ENCODE assay signal across 7 cellular contexts in the genomic region with DNA sequence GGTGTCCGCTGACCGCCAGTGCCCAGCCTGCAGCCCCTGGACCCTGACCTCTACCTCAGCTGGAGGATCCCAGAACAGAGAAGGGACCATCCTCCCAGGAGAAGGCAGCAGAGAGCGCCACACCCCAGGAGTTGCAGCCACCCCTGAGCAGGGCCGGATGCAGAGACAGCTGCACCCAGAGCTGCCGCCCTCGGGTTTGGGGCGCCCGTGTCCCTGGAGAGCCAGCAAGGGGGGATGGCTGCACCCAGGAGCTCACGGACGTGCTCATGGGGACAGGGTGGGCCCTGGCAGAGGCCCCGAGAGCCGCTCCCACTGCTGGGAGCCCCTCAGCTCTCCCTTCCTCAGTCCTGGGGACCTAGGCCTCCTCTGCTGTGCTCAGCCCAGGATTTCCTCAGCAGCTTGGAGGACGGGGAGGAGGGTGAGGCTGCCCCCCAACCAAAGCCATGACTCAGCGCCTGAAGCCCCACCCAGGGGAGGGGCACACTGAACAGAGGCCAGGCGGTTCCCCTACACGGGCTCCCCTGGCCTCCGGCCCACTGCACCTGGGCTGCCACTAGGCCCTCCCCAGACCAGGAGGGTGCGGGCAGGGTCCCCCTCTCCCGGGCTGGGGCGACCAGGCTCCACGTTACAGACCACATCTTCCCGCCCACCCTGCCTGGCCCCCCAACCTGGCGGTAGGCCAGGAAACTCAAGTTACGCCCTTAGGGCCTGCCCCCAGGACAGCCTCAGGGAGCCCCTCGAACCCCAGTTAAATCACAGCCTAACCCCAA. TPM values are rescaled to one million over a fixed set of nuclear protein-coding genes. Genes with fewer than 3 reads are reported as not detected.
A peak's percentile ranks its signal among the peaks of the same experiment; 100 is the strongest.
DNase-seq lines count a peak whose midpoint lies in the region; ATAC-seq and TF ChIP-seq lines count a peak whose summit lies in the region.

No MANE protein-coding gene starts in this region.

- H3K4me1 ChIP-seq in endodermal cell (ENCODE audit: control insufficient read depth, insufficient read depth, low read length) (peaks cover 20% of the 10 kb centered on the region), muscle layer of duodenum (ENCODE audit: control insufficient read depth in 1 of 2, insufficient read depth in 2 of 2, low read length in 2 of 2) (peaks cover 16 to 49% of the 10 kb centered on the region in 2 donors)

- peaks cover 15% of the 10 kb centered on the region for H3K4me1 Mint-ChIP-seq in endodermal cell
- H3K4me1 Mint-ChIP-seq in stimulated activated naive CD8-positive, alpha-beta T cell treated with anti-CD3 and anti-CD28 coated beads, Interleukin-15, Interleukin-2, amounts not matched to agents 100 ng/mL and 50 ng/mL, for 24 hours (ENCODE audit: low read depth): peaks cover 19% of the 10 kb centered on the region

- no peaks in the 10 kb centered on the region for H3K9me3 Mint-ChIP-seq in endodermal cell
- no peaks in the 10 kb centered on the region for H3K9me3 Mint-ChIP-seq in stimulated activated naive CD8-positive, alpha-beta T cell treated with anti-CD3 and anti-CD28 coated beads, Interleukin-15, Interleukin-2, amounts not matched to agents 100 ng/mL and 50 ng/mL, for 24 hours

- H3K27ac ChIP-seq in endodermal cell (ENCODE audit: low read depth, low read length) (peak overlapping the region; percentile 76), muscle layer of duodenum (ENCODE audit: low read length) (peak overlapping the region; percentile 60)

- peak overlapping the region; percentile 61 for H3K27ac Mint-ChIP-seq in endodermal cell
- H3K27ac Mint-ChIP-seq in stimulated activated naive CD8-positive, alpha-beta T cell treated with anti-CD3 and anti-CD28 coated beads, Interleukin-15, Interleukin-2, amounts not matched to agents 100 ng/mL and 50 ng/mL, for 24 hours: peak overlapping the region; percentile 59

- H3K9ac ChIP-seq in endodermal cell (ENCODE audit: extremely low read depth, low read length, poor library complexity, severe bottlenecking): no peak overlapping the region

- H3K4me3 Mint-ChIP-seq in endodermal cell: peak overlapping the region; percentile 66
- peak overlapping the region; percentile 86 for H3K4me3 Mint-ChIP-seq in stimulated activated naive CD8-positive, alpha-beta T cell treated with anti-CD3 and anti-CD28 coated beads, Interleukin-15, Interleukin-2, amounts not matched to agents 100 ng/mL and 50 ng/mL, for 24 hours

- H3K9me3 ChIP-seq in endodermal cell (ENCODE audit: control insufficient read depth, low read length) (no peaks in the 10 kb centered on the region), muscle layer of duodenum (ENCODE audit: control insufficient read depth in 1 of 2, low read length in 2 of 2) (no peaks in the 10 kb centered on the region)

- peak; percentile 14 for DNase-seq in NCI-H2227 treated with DMSO at 0.1 percent for 48 hours (lab: John Stamatoyannopoulos, UW)
- peak; percentile 40 to 64 for DNase-seq in activated CD8-positive, alpha-beta memory T cell treated with anti-CD3 and anti-CD28 coated beads for 1 hour (ENCODE audit: extremely low read depth in 1 of 2, low read depth in 1 of 2)
- no peak for DNase-seq in endodermal cell

- no peak for TF ChIP-seq CTCF in endodermal cell (conservative IDR thresholded peaks at IDR 0.05)

- ATAC-seq in GM18502 (IDR thresholded peaks at IDR 0.05; ENCODE audit: poor library complexity, unreplicated experiment): peak; percentile 30
- no peak for ATAC-seq in HG02885 (IDR thresholded peaks at IDR 0.05; ENCODE audit: poor library complexity, unreplicated experiment)

- H3K27me3 Mint-ChIP-seq in endodermal cell (ENCODE audit: insufficient read depth): no peaks in the 10 kb centered on the region
- H3K27me3 Mint-ChIP-seq in stimulated activated naive CD8-positive, alpha-beta T cell treated with anti-CD3 and anti-CD28 coated beads, Interleukin-15, Interleukin-2, amounts not matched to agents 100 ng/mL and 50 ng/mL, for 24 hours: no peaks in the 10 kb centered on the region

- H3K4me3 ChIP-seq in endodermal cell (ENCODE audit: low read length) (peak overlapping the region; percentile 79), muscle layer of duodenum (ENCODE audit: low read depth in 1 of 2, low read length in 2 of 2) (peak overlapping the region; percentile 62 to 90)

- no peaks in the 10 kb centered on the region for H3K36me3 Mint-ChIP-seq in endodermal cell (ENCODE audit: low read depth)
- H3K36me3 Mint-ChIP-seq in stimulated activated naive CD8-positive, alpha-beta T cell treated with anti-CD3 and anti-CD28 coated beads, Interleukin-15, Interleukin-2, amounts not matched to agents 100 ng/mL and 50 ng/mL, for 24 hours (ENCODE audit: low read depth): no peaks in the 10 kb centered on the region

- H3K36me3 ChIP-seq in endodermal cell (ENCODE audit: control insufficient read depth, insufficient read depth, low read length) (peaks cover 2% of the 10 kb centered on the region), muscle layer of duodenum (ENCODE audit: control insufficient read depth in 1 of 2, insufficient read depth in 2 of 2, low read length in 2 of 2) (no peaks in the 10 kb centered on the region)

- no peaks in the 10 kb centered on the region for H3K27me3 ChIP-seq in endodermal cell (ENCODE audit: control insufficient read depth, insufficient read depth, low read length, poor library complexity, severe bottlenecking)
- no peaks in the 10 kb centered on the region for H3K27me3 ChIP-seq in muscle layer of duodenum (ENCODE audit: low read depth, low read length)

- WGBS in endodermal cell (ENCODE audit: insufficient coverage in 1 of 2, insufficient read length in 1 of 2), 2 experiments: 70 to 75% methylated on average over 13 to 25 of the region's 25 CpGs

RNA-seq across cellular contexts. Expression of a gene that starts 2.2 kb away (rescaled TPM):
- total RNA-seq in endodermal cell: 10 to 100 TPM; 36.8 to 43.5 TPM
- polyA plus RNA-seq in endodermal cell (2013, experiment 1 of 2): 82.9 TPM
- 63.3 TPM for polyA plus RNA-seq in endodermal cell (2013, experiment 2 of 2)

RNA-seq across cellular contexts. Expression of a gene that starts 2.9 kb away (rescaled TPM):
- total RNA-seq in endodermal cell: 10 to 100 TPM; 21.7 to 23.8 TPM
- polyA plus RNA-seq in endodermal cell (2013, experiment 1 of 2): 18.6 TPM
- polyA plus RNA-seq in endodermal cell (2013, experiment 2 of 2): 18.3 TPM

RNA-seq across cellular contexts. Expression of a gene that starts 19.0 kb away (rescaled TPM):
- 100 to 1,000 TPM; 146 to 153 TPM for total RNA-seq in endodermal cell
- polyA plus RNA-seq in endodermal cell (2013, experiment 1 of 2): 107 TPM
- 92.4 TPM for polyA plus RNA-seq in endodermal cell (2013, experiment 2 of 2)

RNA-seq across cellular contexts. Expression of a gene that starts 19.1 kb away (rescaled TPM):
- total RNA-seq in endodermal cell: 10 to 100 TPM; 12.0 to 13.6 TPM
- polyA plus RNA-seq in endodermal cell (2013, experiment 1 of 2): 12.8 TPM
- polyA plus RNA-seq in endodermal cell (2013, experiment 2 of 2): 11.3 TPM

RNA-seq across cellular contexts. Expression of a gene that starts 25.2 kb away (rescaled TPM):
- 1 to 10 TPM; 5.4 TPM for total RNA-seq in endodermal cell
- 6.1 TPM for polyA plus RNA-seq in endodermal cell (2013, experiment 1 of 2)
- 5.5 TPM for polyA plus RNA-seq in endodermal cell (2013, experiment 2 of 2)
